ENCODE assay signal across 8 cellular contexts in the genomic region with DNA sequence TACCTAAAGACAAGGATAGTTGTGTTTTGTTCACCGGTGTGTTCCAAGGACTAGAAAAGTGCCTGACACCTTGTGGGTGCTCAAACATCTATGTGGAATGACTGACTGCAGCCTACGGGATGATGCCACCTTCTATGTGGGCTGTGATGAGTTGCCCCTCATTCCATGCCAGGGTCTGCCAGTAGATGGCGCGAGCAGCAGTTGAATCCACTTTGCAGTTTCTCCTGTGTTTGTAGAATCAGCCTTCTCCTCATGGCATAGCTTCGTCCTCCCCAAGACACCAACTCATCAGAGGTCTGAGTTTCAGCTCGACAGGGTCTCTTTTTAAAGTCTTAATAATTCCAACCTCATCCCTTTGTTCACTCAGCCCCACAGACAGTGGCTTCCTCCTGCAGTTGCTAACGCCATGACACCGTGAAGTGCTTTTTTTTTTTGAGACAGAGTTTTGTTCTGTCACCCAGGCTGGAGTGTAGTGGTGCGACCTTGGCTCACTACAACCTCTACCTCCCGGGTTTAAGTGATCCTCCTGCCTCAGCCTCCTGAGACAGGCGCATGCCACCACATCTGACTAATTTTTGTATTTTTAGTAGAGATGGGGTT.
DNase-seq lines count a peak whose midpoint lies in the region; ATAC-seq, FAIRE-seq and TF ChIP-seq lines count a peak whose summit lies in the region.

No MANE protein-coding gene starts in this region.

- no peaks in the 10 kb centered on the region for H3K27me3 ChIP-seq in A673 (replicated peaks; ENCODE audit: insufficient read depth, low read depth, low read length, poor library complexity)

- no TSS peak for BruUV-seq in A673 (replicated peaks; lab: Mats Ljungman, UMichigan)

- POLR2A ChIA-PET in A673 (lab: Charles Lee; ENCODE audit: low non-redundant PET), result no interaction called here
- POLR2A ChIA-PET in RWPE1 (lab: Yijun Ruan, JAX; ENCODE audit: low non-redundant PET), result no interaction called here

- CTCF ChIA-PET in A673 (lab: Charles Lee) (interaction anchor here (0.6 to 1.0 kb wide), 2 partner anchors 152 to 297 kb away, joined by 3 to 4 read pairs; no protein-coding TSS in a partner anchor), RWPE1 (lab: Yijun Ruan, JAX) (interaction anchor here (0.6 to 0.9 kb wide), 2 partner anchors 25 to 26 kb away, joined by 3 read pairs; no protein-coding TSS in a partner anchor)

- FAIRE-seq in GM12891 (lab: Jason Lieb, UNC), result peak; percentile 82

- TF ChIP-seq CTCF in A673 (conservative IDR thresholded peaks at IDR 0.05; ENCODE audit: low read depth, low read length) (peak; percentile 95), RWPE1 (conservative IDR thresholded peaks at IDR 0.05; ENCODE audit: low read depth) (peak; percentile 53)

- H3K4me3 ChIP-seq in A673 (ENCODE audit: low read depth, low read length, poor library complexity, severe bottlenecking), result no peak overlapping the region

- no peaks in the 10 kb centered on the region for H3K4me1 ChIP-seq in A673 (ENCODE audit: insufficient read depth, low read length, poor library complexity, severe bottlenecking)

- DNase-seq in A673 (ENCODE audit: low spot score), result peak; percentile 70
- DNase-seq in GM12891 (ENCODE audit: insufficient read length, low spot score), result peak; percentile 18
- peak; percentile 12 for DNase-seq in KG1 (lab: John Stamatoyannopoulos, UW)
- DNase-seq in RWPE1 (ENCODE audit: low spot score), result peak; percentile 45
- DNase-seq in amniotic epithelial cell (ENCODE audit: low read depth), result peak; percentile 37
- DNase-seq in iPS DF 19.7 (ENCODE audit: low read depth, low spot score), result peak; percentile 20
- DNase-seq in stimulated activated CD4-positive, alpha-beta T cell treated with anti-CD3 and anti-CD28 coated beads, Interleukin-15, amount 100 ng/mL, for 48 hours (ENCODE audit: low read depth in 2 of 2), result peak; percentile 37 to 45

- H3K9me3 ChIP-seq in A673 (ENCODE audit: low read depth, low read length, poor library complexity, severe bottlenecking), result no peaks in the 10 kb centered on the region

- TF ChIP-seq POLR2A in GM12891 (IDR thresholded peaks at IDR 0.05; ENCODE audit: low read depth, low read length), result no peak

- H3K36me3 ChIP-seq in A673 (ENCODE audit: insufficient read depth, low read length, poor library complexity, severe bottlenecking), result no peaks in the 10 kb centered on the region

- no peak overlapping the region for H3K27ac ChIP-seq in A673 (ENCODE audit: low read depth, low read length, poor library complexity, severe bottlenecking)
- H3K27ac ChIP-seq in RWPE1, result no peak overlapping the region

- ATAC-seq in GM21447 (IDR thresholded peaks at IDR 0.05; ENCODE audit: unreplicated experiment), result no peak

- intact Hi-C loops in A673 (cut with micrococcal nuclease; ENCODE audit: unreplicated experiment), result loop anchor here (1.0 kb wide), 1 partner anchor 152 kb away; no protein-coding TSS in a partner anchor

TF ChIP-seq in GM12891, 5 proteins besides CTCF, POLR2A, EP300 and RAD21:
- TF ChIP-seq POU2F2 (IDR thresholded peaks at IDR 0.05; ENCODE audit: low read depth, low read length) (no peak), TAF1 (IDR thresholded peaks at IDR 0.05; ENCODE audit: low read depth, low read length) (no peak), POLR2AphosphoS5 (IDR thresholded peaks at IDR 0.05; ENCODE audit: low read depth, low read length) (no peak), PAX5 (IDR thresholded peaks at IDR 0.05; ENCODE audit: insufficient read depth, low read length, severe bottlenecking) (no peak), SPI1 (IDR thresholded peaks at IDR 0.05; ENCODE audit: low read depth, low read length) (no peak)

Comparison
In these comparisons a context has a peak if more than half of its experiments do, and no peak if none do; other contexts are left out.
1. DNase-seq: peak in every context shown above with its lines; median percentile 70 in A673; 45 in RWPE1; 41 in stimulated activated CD4-positive, alpha-beta T cell treated with anti-CD3 and anti-CD28 coated beads, Interleukin-15, amount 100 ng/mL, for 48 hours; 37 in amniotic epithelial cell; 20 in iPS DF 19.7; 18 in GM12891; 12 in KG1.